In genomic region chr6:105992315-105992961, GRCh38 we compare ENCODE assay signal across 8 cellular contexts.
A peak's percentile ranks its signal among the peaks of the same experiment; 100 is the strongest.
DNase-seq lines count a peak whose midpoint lies in the region; ATAC-seq and TF ChIP-seq lines count a peak whose summit lies in the region.

No MANE protein-coding gene starts in this region.

- peak overlapping the region; percentile 83 for H3K4me3 Mint-ChIP-seq in nephron progenitor cell

- peak; percentile 89 for ATAC-seq in GM21515 (IDR thresholded peaks at IDR 0.05; ENCODE audit: unreplicated experiment)
- ATAC-seq in Panc1: peak; percentile 97
- peak; percentile 90 for ATAC-seq in stimulated activated naive CD8-positive, alpha-beta T cell treated with anti-CD3 and anti-CD28 coated beads, Interleukin-15, Interleukin-2, amounts not matched to agents 100 U/mL and 50 U/mL, for 24 hours

- no peak overlapping the region for H3K9ac ChIP-seq in HUES6 (ENCODE audit: low read length)

- H3K27ac Mint-ChIP-seq in nephron progenitor cell: no peak overlapping the region

- H3K9me3 ChIP-seq in HUES6 (ENCODE audit: control insufficient read depth, insufficient read depth, low read depth, low read length) (no peaks in the 10 kb centered on the region), Panc1 (ENCODE audit: control insufficient read depth, insufficient read depth, low read depth, low read length) (no peaks in the 10 kb centered on the region)

- H3K4me1 Mint-ChIP-seq in nephron progenitor cell: peaks cover 69% of the 10 kb centered on the region

- H3K4me3 ChIP-seq in HUES6 (ENCODE audit: low read depth, low read length) (peak overlapping the region; percentile 84), Panc1 (ENCODE audit: low read depth in 2 of 2, low read length in 2 of 2) (peak overlapping the region; percentile 87 to 91)

- intact Hi-C loops in Panc1 (cut with micrococcal nuclease; ENCODE audit: unreplicated experiment): loop anchor here (5.0 kb wide), 2 partner anchors 95 to 510 kb away; partner anchors contain the start of gene PRDM1

- H3K27me3 ChIP-seq in HUES6 (ENCODE audit: control insufficient read depth, insufficient read depth, low read length) (peaks cover 98% of the 10 kb centered on the region), Panc1 (ENCODE audit: control insufficient read depth, insufficient read depth, low read length) (no peaks in the 10 kb centered on the region; the same call in 1 of the 2 replicates)

- no peaks in the 10 kb centered on the region for H3K36me3 ChIP-seq in HUES6 (ENCODE audit: control insufficient read depth, insufficient read depth, low read length)
- no peaks in the 10 kb centered on the region for H3K36me3 ChIP-seq in Panc1 (ENCODE audit: control insufficient read depth, insufficient read depth, low read length)

- peaks cover 28% of the 10 kb centered on the region for H3K4me1 ChIP-seq in HUES6 (ENCODE audit: control insufficient read depth, insufficient read depth, low read length)
- H3K4me1 ChIP-seq in Panc1 (ENCODE audit: control insufficient read depth, insufficient read depth, low read length): peaks cover 9% of the 10 kb centered on the region; the same call in 1 of the 2 replicates

- peaks cover 27% of the 10 kb centered on the region for H3K27me3 Mint-ChIP-seq in nephron progenitor cell (ENCODE audit: low read depth, poor library complexity)

- CTCF ChIA-PET in Panc1 (lab: Charles Lee): interaction anchor here (0.9 to 1.1 kb wide), 2 partner anchors 42 to 231 kb away, joined by 3 read pairs; no protein-coding TSS in a partner anchor

- TF ChIP-seq CTCF in Panc1 (IDR thresholded peaks at IDR 0.05): no peak
- no peak for TF ChIP-seq CTCF in nephron progenitor cell (IDR thresholded peaks at IDR 0.05)

- no peaks in the 10 kb centered on the region for H3K9me3 Mint-ChIP-seq in nephron progenitor cell

- BruUV-seq in Panc1 (replicated peaks; lab: Mats Ljungman, UMichigan): no TSS peak

- H3K27ac ChIP-seq in HUES6 (ENCODE audit: low read depth, low read length) (no peak overlapping the region), Panc1 (ENCODE audit: low read length) (peak overlapping the region; percentile 83)

- POLR2A ChIA-PET in Panc1 (lab: Charles Lee): interaction anchor here (0.5 kb wide), 1 partner anchor 251 kb away, joined by 5 read pairs; no protein-coding TSS in a partner anchor

- DNase-seq in DMS114 treated with DMSO at 0.1 percent for 48 hours (lab: John Stamatoyannopoulos, UW; ENCODE audit: unreplicated experiment) (peak; percentile 57), Panc1 (ENCODE audit: low read depth, low spot score) (peak; percentile 36), fibroblast of peridontal ligament (ENCODE audit: extremely low read depth) (peak; percentile 70), nephron progenitor cell (peak; percentile 85)
- DNase-seq in activated T-helper 1 cell treated with anti-CD3 and anti-CD28 coated beads, Interleukin-2, amount 50 U/mL, for 16 hours (ENCODE audit: low read depth in 1 of 2, low spot score in 1 of 2): peak; percentile 75 to 79
- DNase-seq in stimulated activated naive CD8-positive, alpha-beta T cell treated with anti-CD3 and anti-CD28 coated beads, Interleukin-15, Interleukin-2, amounts not matched to agents 100 U/mL and 50 U/mL, for 24 hours: peak; percentile 89

- in situ Hi-C loops in Panc1 (cut with HindIII; ENCODE audit: low pct_unique_long_range_greater_than_20kb, low sequenced_read_pairs): no loop called here

- H3K36me3 Mint-ChIP-seq in nephron progenitor cell (ENCODE audit: low read depth): no peaks in the 10 kb centered on the region

Comparison
In these comparisons a context has a peak if more than half of its experiments do, and no peak if none do; other contexts are left out.
1. DNase-seq: peak in every context shown above with its lines; median percentile 89 in stimulated activated naive CD8-positive, alpha-beta T cell treated with anti-CD3 and anti-CD28 coated beads, Interleukin-15, Interleukin-2, amounts not matched to agents 100 U/mL and 50 U/mL, for 24 hours; 85 in nephron progenitor cell; 77 in activated T-helper 1 cell treated with anti-CD3 and anti-CD28 coated beads, Interleukin-2, amount 50 U/mL, for 16 hours; 70 in fibroblast of peridontal ligament; 57 in DMS114 treated with DMSO at 0.1 percent for 48 hours; 36 in Panc1.